In genomic region chr2:84888401-84889276, GRCh38 we compare ENCODE assay signal across 8 cellular contexts. TPM values are rescaled to one million over a fixed set of nuclear protein-coding genes. Genes with fewer than 3 reads are reported as not detected.
A peak's percentile ranks its signal among the peaks of the same experiment; 100 is the strongest.
DNase-seq lines count a peak whose midpoint lies in the region; ATAC-seq, FAIRE-seq and TF ChIP-seq lines count a peak whose summit lies in the region.

No MANE protein-coding gene starts in this region.

- H3K79me2 ChIP-seq in ACC112 (ENCODE audit: control insufficient read depth, insufficient read depth, low read length, unreplicated experiment): no peaks in the 10 kb centered on the region

- no peaks in the 10 kb centered on the region for H3K9me3 Mint-ChIP-seq in memory B cell

- H3K4me3 ChIP-seq in ACC112 (ENCODE audit: low read depth, low read length) (peak overlapping the region; percentile 62), bronchial epithelial cell (ENCODE audit: low read depth, low read length) (no peak overlapping the region), uterus (peak overlapping the region in 1 of 2 donors; percentile 21)

- H3K27ac Mint-ChIP-seq in memory B cell: peak overlapping the region; percentile 83

- H3K36me3 ChIP-seq in ACC112 (ENCODE audit: insufficient read depth, low read length) (no peaks in the 10 kb centered on the region), bronchial epithelial cell (ENCODE audit: control insufficient read depth, insufficient read depth, low read length) (no peaks in the 10 kb centered on the region), uterus (no peaks in the 10 kb centered on the region)

- TF ChIP-seq CTCF in bronchial epithelial cell (IDR thresholded peaks at IDR 0.05; ENCODE audit: insufficient read depth, low read length, severe bottlenecking): no peak
- TF ChIP-seq CTCF in uterus (IDR thresholded peaks at IDR 0.05): no peak

- FAIRE-seq in bronchial epithelial cell (lab: Jason Lieb, UNC): no peak

- peak; percentile 63 for TF ChIP-seq POLR2A in Raji (IDR thresholded peaks at IDR 0.05; ENCODE audit: insufficient read depth, low read depth, low read length)
- no peak for TF ChIP-seq POLR2A in uterus (IDR thresholded peaks at IDR 0.05)

- no peaks in the 10 kb centered on the region for H3K27me3 Mint-ChIP-seq in memory B cell

- H3K9me3 ChIP-seq in uterus: no peaks in the 10 kb centered on the region

- peak overlapping the region; percentile 95 for H2AFZ ChIP-seq in ACC112 (ENCODE audit: low read length, unreplicated experiment)

- ATAC-seq in GM18870 (IDR thresholded peaks at IDR 0.05; ENCODE audit: unreplicated experiment): peak; percentile 98
- peak; percentile 79 for ATAC-seq in HG03064 (IDR thresholded peaks at IDR 0.05; ENCODE audit: low read depth, unreplicated experiment)
- peak; percentile 100 for ATAC-seq in memory B cell (ENCODE audit: low read depth)

- intact Hi-C loops in uterus (cut with DNase I; ENCODE audit: low total_unique reads): no loop called here

- DNase-seq in bronchial epithelial cell (ENCODE audit: low read depth) (peak; percentile 34), memory B cell (ENCODE audit: low spot score in 2 of 2) (peak in 1 of 2 donors; percentile 48), uterus (no peak), DMS 273 (lab: John Stamatoyannopoulos, UW; ENCODE audit: unreplicated experiment) (no peak)

- no peaks in the 10 kb centered on the region for H3K27me3 ChIP-seq in ACC112 (ENCODE audit: insufficient read depth, low read length)
- no peaks in the 10 kb centered on the region for H3K27me3 ChIP-seq in bronchial epithelial cell (ENCODE audit: control insufficient read depth, insufficient read depth, low read length)
- no peaks in the 10 kb centered on the region for H3K27me3 ChIP-seq in uterus

- peak overlapping the region; percentile 90 for H3K27ac ChIP-seq in ACC112 (ENCODE audit: low read depth, low read length)
- H3K27ac ChIP-seq in uterus: peak overlapping the region; percentile 33 to 34

- H3K4me3 Mint-ChIP-seq in memory B cell: peak overlapping the region; percentile 57

- peaks cover 13% of the 10 kb centered on the region for H3K4me1 Mint-ChIP-seq in memory B cell

- no peaks in the 10 kb centered on the region for H3K36me3 Mint-ChIP-seq in memory B cell

- H3K4me1 ChIP-seq in ACC112 (ENCODE audit: control insufficient read depth, insufficient read depth, low read length, unreplicated experiment) (peaks cover 25% of the 10 kb centered on the region), uterus (no peaks in the 10 kb centered on the region)

RNA-seq across cellular contexts. Expression of gene TRABD2A, which starts 7.8 kb away (rescaled TPM):
- total RNA-seq in bronchial epithelial cell (0.64 and 1.3 TPM in 2 replicates), uterus (1 to 10 TPM in 1 of 4 donors, under 1 TPM in 2, not detected in 1; 0.14 to 3.0 (median 0.29) TPM)

RNA-seq across cellular contexts. Expression of gene TMSB10, which starts 16.8 kb away (rescaled TPM):
- total RNA-seq in bronchial epithelial cell (8,033 and 11,022 TPM in 2 replicates), uterus (1,000 to 10,000 TPM in 3 of 4 donors, 100 to 1,000 TPM in 1; 693 to 2,974 (median 1,499) TPM)
